29 cellular contexts compared by ENCODE assay signal in genomic region chr2:240601831-240602160, GRCh38. TPM values are rescaled to one million over a fixed set of nuclear protein-coding genes. Genes with fewer than 3 reads are reported as not detected.
DNase-seq lines count a peak whose midpoint lies in the region; ATAC-seq, FAIRE-seq and TF ChIP-seq lines count a peak whose summit lies in the region.
"Had no signal": no experiment of that assay in that cellular context is flagged by ENCODE, and none has a peak within 500 bp of the region (broad histone marks: within the 10 kb centered on the region; RNA-seq: fewer than 3 reads in every experiment).

No MANE protein-coding gene starts in this region.

- H3K4me3 ChIP-seq in kidney (ENCODE audit: low read length in 2 of 2): no peak overlapping the region
- no peak overlapping the region for H3K4me3 ChIP-seq in sigmoid colon
- H3K4me3 ChIP-seq: coronary artery, SJCRH30, skin epidermis, thoracic aorta had no signal

- no peaks in the 10 kb centered on the region for H3K9me3 ChIP-seq in kidney (ENCODE audit: control insufficient read depth in 1 of 2, low read length in 2 of 2)
- no peaks in the 10 kb centered on the region for H3K9me3 ChIP-seq in sigmoid colon
- H3K9me3 ChIP-seq: SJCRH30, thoracic aorta had no signal

- WGBS in sigmoid colon, 2 donors: 96 to 97% methylated on average over 11 of the region's 11 CpGs

- peaks cover 2 to 4% of the 10 kb centered on the region in 2 donors for H3K4me1 ChIP-seq in kidney (ENCODE audit: control insufficient read depth in 1 of 2, insufficient read depth in 1 of 2, low read depth in 1 of 2, low read length in 2 of 2)
- peaks cover 0 to 18% (median 10%) of the 10 kb centered on the region in 4 donors for H3K4me1 ChIP-seq in sigmoid colon
- H3K4me1 ChIP-seq: SJCRH30 had no signal

- TF ChIP-seq EP300 in sigmoid colon (IDR thresholded peaks at IDR 0.05): no peak

- H3K27me3 ChIP-seq in sigmoid colon: no peaks in the 10 kb centered on the region
- H3K27me3 ChIP-seq: SJCRH30 had no signal

- DNase-seq in activated gamma-delta T cell treated with Interleukin-2 at 50 U/mL for 16 hours (peak; percentile 0), activated gamma-delta T cell (lab: John Stamatoyannopoulos, UW) (no peak), GM20000 (ENCODE audit: low spot score) (peak; percentile 22), kidney (peak; percentile 72), sigmoid colon (peak; percentile 57), DMS 273 (lab: John Stamatoyannopoulos, UW; ENCODE audit: unreplicated experiment) (no peak), hepatic stellate cell (ENCODE audit: low spot score) (no peak)
- DNase-seq: activated CD4-positive, alpha-beta T cell treated with anti-CD3 and anti-CD28 coated beads for 4 hours; activated CD8-positive, alpha-beta memory T cell treated with anti-CD3 and anti-CD28 coated beads for 24 hours; activated naive CD4-positive, alpha-beta T cell treated with Interleukin-2 at 50 U/mL for 16 hours; activated T-cell treated with anti-CD3 and anti-CD28 coated beads, Interleukin-2, amount 50 U/mL, for 72 hours; effector memory CD4-positive, alpha-beta T cell; midbrain; NCI-H1048; NCI-H1694; NCI-H446 treated with DMSO at 0.1 percent for 48 hours; NCI-H82; nucleus accumbens; SJCRH30; SW 1271 had no signal

- ATAC-seq in HG02885 (IDR thresholded peaks at IDR 0.05; ENCODE audit: poor library complexity, unreplicated experiment): no peak
- ATAC-seq: activated T-cell treated with anti-CD3 and anti-CD28 coated beads, Interleukin-2, amount 50 U/mL, for 72 hours; naive thymus-derived CD4-positive, alpha-beta T cell had no signal

- no peak overlapping the region for H3K9ac ChIP-seq in kidney (ENCODE audit: low read length in 2 of 2)

- no peak for TF ChIP-seq POLR2A in sigmoid colon (IDR thresholded peaks at IDR 0.05)

- FAIRE-seq in kidney (lab: Jason Lieb, UNC): no peak
- FAIRE-seq: GM12891, RCC 7860 had no signal

- peaks cover 0 to 5% of the 10 kb centered on the region in 2 donors for H3K36me3 ChIP-seq in kidney (ENCODE audit: control insufficient read depth in 1 of 2, insufficient read depth in 2 of 2, low read length in 2 of 2)
- H3K36me3 ChIP-seq in sigmoid colon: peaks cover 0 to 24% (median 14%) of the 10 kb centered on the region in 4 donors
- H3K36me3 ChIP-seq: SJCRH30 had no signal

- no peak overlapping the region for H3K27ac ChIP-seq in kidney (ENCODE audit: low read depth in 2 of 2, low read length in 2 of 2)
- no peak overlapping the region for H3K27ac ChIP-seq in sigmoid colon
- H3K27ac ChIP-seq: coronary artery, epithelial cell of prostate, SJCRH30, skin epidermis, thoracic aorta had no signal

- TF ChIP-seq CTCF in GM20000 (IDR thresholded peaks at IDR 0.05; ENCODE audit: extremely low read depth, missing control alignments) (no peak), kidney (IDR thresholded peaks at IDR 0.05; ENCODE audit: borderline replicate concordance, extremely low read depth, insufficient read depth) (no peak), sigmoid colon (IDR thresholded peaks at IDR 0.05) (no peak)

- intact Hi-C loops in kidney (cut with DNase I) (no loop called here), sigmoid colon (cut with DNase I) (no loop called here)

RNA-seq across cellular contexts. Expression of gene CAPN10, which starts 15.3 kb away (rescaled TPM):
- 50.9 TPM for total RNA-seq in kidney
- 26.3 TPM for polyA plus RNA-seq in kidney (ENCODE audit: insufficient read depth, low read depth, low replicate concordance)
- 10 to 100 TPM; 10.5 to 27.7 (median 16.3) TPM for total RNA-seq in sigmoid colon
- polyA plus RNA-seq in sigmoid colon: 10 to 100 TPM; 11.4 to 33.0 (median 16.4) TPM

RNA-seq across cellular contexts. Expression of gene GPR35, which starts 23.5 kb away (rescaled TPM):
- total RNA-seq in kidney (6.7 TPM), sigmoid colon (1 to 10 TPM; 1.3 to 7.8 (median 3.5) TPM)
- polyA plus RNA-seq in kidney (ENCODE audit: insufficient read depth, low read depth, low replicate concordance) (1.7 TPM), sigmoid colon (10 to 100 TPM; 28.2 to 76.6 (median 33.0) TPM)
- total RNA-seq: H7 had no signal

RNA-seq across cellular contexts. Expression of gene RNPEPL1, which starts 33.5 kb away (rescaled TPM):
- total RNA-seq in kidney (77.4 TPM), sigmoid colon (10 to 100 TPM; 23.1 to 87.8 (median 28.4) TPM)
- polyA plus RNA-seq in kidney (ENCODE audit: insufficient read depth, low read depth, low replicate concordance) (65.4 TPM), sigmoid colon (100 to 1,000 TPM in 2 of 3 donors, 10 to 100 TPM in 1; 64.3 to 136 (median 102) TPM)

RNA-seq across cellular contexts. Expression of gene DUSP28, which starts 41.6 kb away (rescaled TPM):
- total RNA-seq in kidney: 7.0 TPM
- 5.9 TPM for polyA plus RNA-seq in kidney (ENCODE audit: insufficient read depth, low read depth, low replicate concordance)
- total RNA-seq in sigmoid colon: 10 to 100 TPM in 1 of 4 donors, 1 to 10 TPM in 3; 4.6 to 10.2 (median 7.6) TPM
- 1 to 10 TPM; 5.0 to 5.4 (median 5.1) TPM for polyA plus RNA-seq in sigmoid colon

RNA-seq across cellular contexts. Expression of gene ANKMY1, which starts 44.0 kb away (rescaled TPM):
- total RNA-seq in kidney: 22.1 TPM
- 3.0 TPM for polyA plus RNA-seq in kidney (ENCODE audit: insufficient read depth, low read depth, low replicate concordance)
- 10 to 100 TPM in 2 of 4 donors, 1 to 10 TPM in 2; 6.7 to 14.0 (median 9.6) TPM for total RNA-seq in sigmoid colon
- 1 to 10 TPM; 3.6 to 9.4 (median 3.9) TPM for polyA plus RNA-seq in sigmoid colon

Comparison
In these comparisons a context has a peak if more than half of its experiments do, and no peak if none do; other contexts are left out.
1. DNase-seq: peak in activated gamma-delta T cell treated with Interleukin-2 at 50 U/mL for 16 hours (single experiment), GM20000 (single experiment), kidney (single experiment) and sigmoid colon (single experiment); none in activated gamma-delta T cell (single experiment), DMS 273 (single experiment) and hepatic stellate cell (single experiment).